In the genomic region with DNA sequence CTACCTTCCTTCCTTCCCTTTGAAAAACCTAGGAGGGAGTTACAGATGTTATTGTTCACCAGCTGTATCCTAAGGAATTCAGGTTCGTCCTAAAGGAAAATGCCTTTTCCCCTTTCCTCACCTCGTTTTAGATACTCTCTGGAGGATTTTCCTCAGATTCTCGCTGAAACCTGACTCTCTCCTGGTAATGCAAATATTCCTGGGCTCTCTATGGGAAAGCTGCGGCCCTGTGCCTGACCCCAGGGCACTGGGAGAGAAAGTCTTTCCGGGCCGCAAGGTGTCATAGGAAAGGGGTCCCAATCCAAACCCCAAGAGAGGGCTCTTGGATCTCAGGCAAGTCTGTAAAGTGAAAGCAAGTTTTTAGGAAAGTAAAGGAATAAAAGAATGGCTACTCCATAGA, we compare ENCODE assay signal across 1 cellular context.
TF ChIP-seq lines count a peak whose summit lies in the region.

No MANE protein-coding gene starts in this region.

TF ChIP-seq in A549, 52 proteins besides CTCF, POLR2A, EP300 and RAD21:
- no peak for TF ChIP-seq EHMT2 (IDR thresholded peaks at IDR 0.05; ENCODE audit: low read depth)
- no peak for TF ChIP-seq JUN (IDR thresholded peaks at IDR 0.05)
- TF ChIP-seq, protein P1, sequence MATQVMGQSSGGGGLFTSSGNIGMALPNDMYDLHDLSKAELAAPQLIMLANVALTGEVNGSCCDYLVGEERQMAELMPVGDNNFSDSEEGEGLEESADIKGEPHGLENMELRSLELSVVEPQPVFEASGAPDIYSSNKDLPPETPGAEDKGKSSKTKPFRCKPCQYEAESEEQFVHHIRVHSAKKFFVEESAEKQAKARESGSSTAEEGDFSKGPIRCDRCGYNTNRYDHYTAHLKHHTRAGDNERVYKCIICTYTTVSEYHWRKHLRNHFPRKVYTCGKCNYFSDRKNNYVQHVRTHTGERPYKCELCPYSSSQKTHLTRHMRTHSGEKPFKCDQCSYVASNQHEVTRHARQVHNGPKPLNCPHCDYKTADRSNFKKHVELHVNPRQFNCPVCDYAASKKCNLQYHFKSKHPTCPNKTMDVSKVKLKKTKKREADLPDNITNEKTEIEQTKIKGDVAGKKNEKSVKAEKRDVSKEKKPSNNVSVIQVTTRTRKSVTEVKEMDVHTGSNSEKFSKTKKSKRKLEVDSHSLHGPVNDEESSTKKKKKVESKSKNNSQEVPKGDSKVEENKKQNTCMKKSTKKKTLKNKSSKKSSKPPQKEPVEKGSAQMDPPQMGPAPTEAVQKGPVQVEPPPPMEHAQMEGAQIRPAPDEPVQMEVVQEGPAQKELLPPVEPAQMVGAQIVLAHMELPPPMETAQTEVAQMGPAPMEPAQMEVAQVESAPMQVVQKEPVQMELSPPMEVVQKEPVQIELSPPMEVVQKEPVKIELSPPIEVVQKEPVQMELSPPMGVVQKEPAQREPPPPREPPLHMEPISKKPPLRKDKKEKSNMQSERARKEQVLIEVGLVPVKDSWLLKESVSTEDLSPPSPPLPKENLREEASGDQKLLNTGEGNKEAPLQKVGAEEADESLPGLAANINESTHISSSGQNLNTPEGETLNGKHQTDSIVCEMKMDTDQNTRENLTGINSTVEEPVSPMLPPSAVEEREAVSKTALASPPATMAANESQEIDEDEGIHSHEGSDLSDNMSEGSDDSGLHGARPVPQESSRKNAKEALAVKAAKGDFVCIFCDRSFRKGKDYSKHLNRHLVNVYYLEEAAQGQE (IDR thresholded peaks at IDR 0.05) = no peak
- no peak for TF ChIP-seq RCOR1 (IDR thresholded peaks at IDR 0.05; ENCODE audit: low read depth, low read length)
- TF ChIP-seq HOXB13 (CRISPR knock-in tag; IDR thresholded peaks at IDR 0.05; ENCODE audit: low read depth) = no peak
TF ChIP-seq in A549: peak in this region for 0.
